ENCODE assay signal across 9 cellular contexts in genomic region chr15:101135532-101136166, GRCh38.
DNase-seq lines count a peak whose midpoint lies in the region; ATAC-seq and TF ChIP-seq lines count a peak whose summit lies in the region.
"Had no signal": no experiment of that assay in that cellular context is flagged by ENCODE, and none has a peak within 500 bp of the region (broad histone marks: within the 10 kb centered on the region; RNA-seq: fewer than 3 reads in every experiment).

No MANE protein-coding gene starts in this region.

- peak overlapping the region; percentile 37 for H3K4me3 Mint-ChIP-seq in central memory CD8-positive, alpha-beta T cell

- H3K4me3 ChIP-seq in hepatocyte, result no peak overlapping the region

- H3K27me3 Mint-ChIP-seq in central memory CD8-positive, alpha-beta T cell, result no peaks in the 10 kb centered on the region

- ATAC-seq in GM18498 (IDR thresholded peaks at IDR 0.05; ENCODE audit: unreplicated experiment) (peak; percentile 79), HG03280 (IDR thresholded peaks at IDR 0.05; ENCODE audit: unreplicated experiment) (peak; percentile 60)
- ATAC-seq in central memory CD8-positive, alpha-beta T cell (replicated peaks; ENCODE audit: extremely low read depth, poor library complexity, severe bottlenecking), result no peak
- ATAC-seq: right cardiac atrium had no signal

- H3K9me2 ChIP-seq in hepatocyte (replicated peaks; ENCODE audit: insufficient read depth), result no peaks in the 10 kb centered on the region

- no peaks in the 10 kb centered on the region for H4K20me1 ChIP-seq in hepatocyte (ENCODE audit: insufficient read depth, poor library complexity, severe bottlenecking)

- H3K27me3 ChIP-seq in hepatocyte, result no peaks in the 10 kb centered on the region

- no peak for TF ChIP-seq CTCF in GM20000 (IDR thresholded peaks at IDR 0.05; ENCODE audit: extremely low read depth, missing control alignments)
- no peak for TF ChIP-seq CTCF in hepatocyte (IDR thresholded peaks at IDR 0.05; ENCODE audit: poor library complexity)

- H3K27ac Mint-ChIP-seq in central memory CD8-positive, alpha-beta T cell (ENCODE audit: low read depth), result no peak overlapping the region

- H3K9me3 Mint-ChIP-seq in central memory CD8-positive, alpha-beta T cell, result no peaks in the 10 kb centered on the region

- H3K36me3 ChIP-seq in hepatocyte (replicated peaks; ENCODE audit: insufficient read depth, low read depth), result no peaks in the 10 kb centered on the region

- H3K36me3 Mint-ChIP-seq in central memory CD8-positive, alpha-beta T cell (ENCODE audit: insufficient read depth), result peaks cover 4% of the 10 kb centered on the region

- H2AFZ ChIP-seq in hepatocyte, result no peak overlapping the region

- no peaks in the 10 kb centered on the region for H3K4me1 ChIP-seq in hepatocyte (ENCODE audit: insufficient read depth)

- intact Hi-C loops in cardiac septum (cut with DNase I), result no loop called here

- H3K27ac ChIP-seq in hepatocyte, result no peak overlapping the region

- 95% methylated on average over 14 of the region's 14 CpGs for WGBS in hepatocyte (ENCODE audit: low lambda C conversion rate, missing lambda C conversion rate)

- peaks cover 33% of the 10 kb centered on the region for H3K4me1 Mint-ChIP-seq in central memory CD8-positive, alpha-beta T cell

- no peaks in the 10 kb centered on the region for H3K79me2 ChIP-seq in hepatocyte

- H3K9me3 ChIP-seq in hepatocyte (ENCODE audit: low read depth), result no peaks in the 10 kb centered on the region

- peak; percentile 69 for DNase-seq in GM20000 (ENCODE audit: low spot score)
- no peak for DNase-seq in central memory CD8-positive, alpha-beta T cell (ENCODE audit: low spot score in 2 of 2)
- no peak for DNase-seq in cardiac septum (ENCODE audit: low spot score)
- no peak for DNase-seq in cerebellum (ENCODE audit: low spot score)
- no peak for DNase-seq in hepatocyte (ENCODE audit: low spot score)
- no peak for DNase-seq in cerebellar nuclear complex (lab: John Stamatoyannopoulos, UW)
- DNase-seq: right cardiac atrium had no signal

- no peak overlapping the region for H3K4me2 ChIP-seq in hepatocyte
